ENCODE assay signal across 8 cellular contexts in genomic region chr5:151081426-151082273, GRCh38. TPM values are rescaled to one million over a fixed set of nuclear protein-coding genes. Genes with fewer than 3 reads are reported as not detected.
A peak's percentile ranks its signal among the peaks of the same experiment; 100 is the strongest.
DNase-seq lines count a peak whose midpoint lies in the region; ATAC-seq and TF ChIP-seq lines count a peak whose summit lies in the region.

No MANE protein-coding gene starts in this region.

- no peak for DNase-seq in T-helper 2 cell treated with Interferon-gamma antibody and Interleukin-4, amounts not matched to agents 5 μg/mL and 100 μg/mL, for 36 hours (ENCODE audit: low spot score)
- DNase-seq in T-helper 2 cell (no peak), SHP77 treated with DMSO at 0.1 percent for 48 hours (lab: John Stamatoyannopoulos, UW) (peak; percentile 38), epithelial cell of prostate (ENCODE audit: low read depth, low spot score) (no peak), osteocyte (ENCODE audit: extremely low spot score, unreplicated experiment) (no peak), cerebellar nuclear complex (lab: John Stamatoyannopoulos, UW) (no peak)

- no peaks in the 10 kb centered on the region for H3K27me3 Mint-ChIP-seq in T-helper 2 cell treated with Interferon-gamma antibody and Interleukin-4, amounts not matched to agents 5 μg/mL and 100 μg/mL, for 36 hours (ENCODE audit: low read depth)
- no peaks in the 10 kb centered on the region for H3K27me3 Mint-ChIP-seq in osteocyte (ENCODE audit: unreplicated experiment)

- peaks cover 70% of the 10 kb centered on the region for H3K4me1 Mint-ChIP-seq in T-helper 2 cell treated with Interferon-gamma antibody and Interleukin-4, amounts not matched to agents 5 μg/mL and 100 μg/mL, for 36 hours (ENCODE audit: low read depth)
- peaks cover 42% of the 10 kb centered on the region for H3K4me1 Mint-ChIP-seq in osteocyte (ENCODE audit: unreplicated experiment)

- ATAC-seq in GM18873 (IDR thresholded peaks at IDR 0.05; ENCODE audit: low FRiP score, unreplicated experiment): no peak
- no peak for ATAC-seq in HG03457 (IDR thresholded peaks at IDR 0.05; ENCODE audit: unreplicated experiment)

- H3K27ac Mint-ChIP-seq in T-helper 2 cell treated with Interferon-gamma antibody and Interleukin-4, amounts not matched to agents 5 μg/mL and 100 μg/mL, for 36 hours: peak overlapping the region; percentile 86
- H3K27ac Mint-ChIP-seq in osteocyte (ENCODE audit: unreplicated experiment): peak overlapping the region; percentile 95

- H3K27ac ChIP-seq in epithelial cell of prostate: peak overlapping the region; percentile 95

- H3K9me3 Mint-ChIP-seq in T-helper 2 cell treated with Interferon-gamma antibody and Interleukin-4, amounts not matched to agents 5 μg/mL and 100 μg/mL, for 36 hours: no peaks in the 10 kb centered on the region
- H3K9me3 Mint-ChIP-seq in osteocyte (ENCODE audit: unreplicated experiment): no peaks in the 10 kb centered on the region

- peak overlapping the region; percentile 87 for H3K4me3 Mint-ChIP-seq in T-helper 2 cell treated with Interferon-gamma antibody and Interleukin-4, amounts not matched to agents 5 μg/mL and 100 μg/mL, for 36 hours
- peak overlapping the region; percentile 89 for H3K4me3 Mint-ChIP-seq in osteocyte (ENCODE audit: unreplicated experiment)

- TF ChIP-seq CTCF in osteocyte (IDR thresholded peaks at IDR 0.05): no peak

- H3K36me3 Mint-ChIP-seq in T-helper 2 cell treated with Interferon-gamma antibody and Interleukin-4, amounts not matched to agents 5 μg/mL and 100 μg/mL, for 36 hours (ENCODE audit: low read depth): peaks cover 37% of the 10 kb centered on the region
- H3K36me3 Mint-ChIP-seq in osteocyte (ENCODE audit: unreplicated experiment): peaks cover 3% of the 10 kb centered on the region

RNA-seq across cellular contexts. Expression of gene TNIP1, which starts 0.8 kb away (rescaled TPM):
- total RNA-seq in osteocyte: 73.5 and 85.5 TPM in 2 replicates
